In the genomic region with DNA sequence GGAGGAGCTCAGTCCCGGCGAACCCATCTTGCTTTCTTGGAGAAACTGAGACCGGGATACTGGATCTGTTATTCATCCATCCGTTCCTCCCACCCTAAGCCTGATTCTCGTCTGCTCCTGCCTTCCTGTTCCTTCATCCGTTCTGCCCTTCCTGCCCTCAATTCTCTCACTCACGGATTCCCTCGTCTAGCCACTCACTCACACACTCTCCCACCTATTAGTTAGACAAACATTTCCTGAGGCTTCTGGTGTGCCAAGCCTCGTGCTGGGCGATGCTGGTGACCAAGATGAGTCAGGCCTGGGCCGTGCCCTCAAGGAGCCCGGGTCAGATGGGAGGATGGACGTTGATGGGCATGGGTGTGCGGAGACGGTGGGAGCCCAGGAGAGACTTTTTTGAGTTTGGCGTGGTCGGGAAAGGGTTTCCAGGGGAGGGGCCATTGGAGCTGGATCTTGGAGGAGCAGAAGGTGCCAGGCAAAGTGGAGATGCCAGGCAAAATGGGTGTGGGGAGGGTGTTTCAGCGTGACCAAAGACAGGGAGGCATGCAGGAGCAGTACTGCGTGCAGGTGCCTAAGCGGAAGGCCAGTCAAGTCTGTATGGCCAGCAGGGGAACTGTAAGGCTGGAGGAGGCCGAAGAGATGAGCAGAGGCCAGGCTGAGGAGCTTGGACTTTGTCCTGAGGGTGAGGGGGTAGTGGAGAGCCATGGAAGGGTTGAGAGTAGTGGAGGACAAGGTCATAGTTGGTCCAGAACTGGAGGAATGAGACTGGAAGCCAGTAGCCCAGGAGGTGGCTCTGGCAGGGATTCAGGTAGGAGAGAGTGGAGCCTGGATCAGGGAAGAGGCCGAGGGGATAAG, we compare ENCODE assay signal across 8 cellular contexts. TPM values are rescaled to one million over a fixed set of nuclear protein-coding genes. Genes with fewer than 3 reads are reported as not detected.
DNase-seq lines count a peak whose midpoint lies in the region; ATAC-seq and TF ChIP-seq lines count a peak whose summit lies in the region.

No MANE protein-coding gene starts in this region.

- TF ChIP-seq CTCF in kidney epithelial cell (IDR thresholded peaks at IDR 0.05; ENCODE audit: insufficient read depth, low read length, poor library complexity, severe bottlenecking) (no peak), suprapubic skin (IDR thresholded peaks at IDR 0.05) (no peak)

- H3K27ac Mint-ChIP-seq in activated CD4-positive, alpha-beta T cell treated with anti-CD3 and anti-CD28 coated beads for 36 hours: peak overlapping the region; percentile 90
- H3K27ac Mint-ChIP-seq in activated naive CD8-positive, alpha-beta T cell: peak overlapping the region; percentile 89

- peak overlapping the region; percentile 88 for H3K4me3 Mint-ChIP-seq in activated CD4-positive, alpha-beta T cell treated with anti-CD3 and anti-CD28 coated beads for 36 hours
- H3K4me3 Mint-ChIP-seq in activated naive CD8-positive, alpha-beta T cell: peak overlapping the region; percentile 86

- H3K36me3 Mint-ChIP-seq in activated CD4-positive, alpha-beta T cell treated with anti-CD3 and anti-CD28 coated beads for 36 hours (ENCODE audit: low read depth): peaks cover 2% of the 10 kb centered on the region
- no peaks in the 10 kb centered on the region for H3K36me3 Mint-ChIP-seq in activated naive CD8-positive, alpha-beta T cell

- peaks cover 27% of the 10 kb centered on the region for H3K4me1 Mint-ChIP-seq in activated CD4-positive, alpha-beta T cell treated with anti-CD3 and anti-CD28 coated beads for 36 hours
- peaks cover 29% of the 10 kb centered on the region for H3K4me1 Mint-ChIP-seq in activated naive CD8-positive, alpha-beta T cell (ENCODE audit: low read depth)

- no peaks in the 10 kb centered on the region for H3K27me3 Mint-ChIP-seq in activated CD4-positive, alpha-beta T cell treated with anti-CD3 and anti-CD28 coated beads for 36 hours
- no peaks in the 10 kb centered on the region for H3K27me3 Mint-ChIP-seq in activated naive CD8-positive, alpha-beta T cell

- POLR2A ChIA-PET in activated CD4-positive, alpha-beta T cell treated with anti-CD3 and anti-CD28 coated beads for 36 hours (lab: Charles Lee): interaction anchor here (1.0 to 1.5 kb wide), 2 partner anchors 14 to 26 kb away, joined by 3 to 5 read pairs; no protein-coding TSS in a partner anchor

- CTCF ChIA-PET in activated CD4-positive, alpha-beta T cell treated with anti-CD3 and anti-CD28 coated beads for 36 hours (lab: Charles Lee): interaction anchor here (0.6 to 1.9 kb wide), 7 partner anchors 12 to 401 kb away, joined by 3 to 8 read pairs (median 3); no protein-coding TSS in a partner anchor

- H3K27me3 ChIP-seq in kidney epithelial cell (ENCODE audit: control insufficient read depth, insufficient read depth, low read length) (no peaks in the 10 kb centered on the region), suprapubic skin (no peaks in the 10 kb centered on the region)

- WGBS in suprapubic skin: 21% methylated on average over 22 of the region's 22 CpGs

- TF ChIP-seq EP300 in suprapubic skin (IDR thresholded peaks at IDR 0.05): no peak

- H3K4me3 ChIP-seq in kidney epithelial cell (ENCODE audit: low read depth, low read length) (peak overlapping the region; percentile 54), suprapubic skin (peak overlapping the region; percentile 47)

- H3K4me1 ChIP-seq in suprapubic skin: peaks cover 29% of the 10 kb centered on the region

- H3K36me3 ChIP-seq in kidney epithelial cell (ENCODE audit: control insufficient read depth, insufficient read depth, low read length) (no peaks in the 10 kb centered on the region), suprapubic skin (no peaks in the 10 kb centered on the region)

- no peaks in the 10 kb centered on the region for H3K9me3 Mint-ChIP-seq in activated CD4-positive, alpha-beta T cell treated with anti-CD3 and anti-CD28 coated beads for 36 hours (ENCODE audit: low read depth)
- H3K9me3 Mint-ChIP-seq in activated naive CD8-positive, alpha-beta T cell (ENCODE audit: low read depth): no peaks in the 10 kb centered on the region

- no peaks in the 10 kb centered on the region for H3K9me3 ChIP-seq in suprapubic skin

- intact Hi-C loops in activated CD4-positive, alpha-beta T cell treated with anti-CD3 and anti-CD28 coated beads for 36 hours (cut with DNase I, micrococcal nuclease): loop anchor here (1.0 to 5.0 kb wide), 8 partner anchors 10 to 322 kb away; a partner anchor contains a TSS

- DNase-seq in activated CD4-positive, alpha-beta T cell treated with anti-CD3 and anti-CD28 coated beads for 36 hours: peak; percentile 28
- DNase-seq in activated CD4-positive, alpha-beta T cell treated with anti-CD3 and anti-CD28 coated beads for 1 hour: no peak
- no peak for DNase-seq in kidney epithelial cell (ENCODE audit: low read depth)
- DNase-seq in suprapubic skin (ENCODE audit: low spot score in 2 of 2): no peak
- no peak for DNase-seq in NCI-H446 (lab: John Stamatoyannopoulos, UW)
- DNase-seq in stimulated activated CD4-positive, alpha-beta T cell treated with anti-CD3 and anti-CD28 coated beads, Interleukin-2, amount 100 ng/mL, for 24 hours: no peak

- H3K27ac ChIP-seq in suprapubic skin: peak overlapping the region; percentile 85

- ATAC-seq in activated CD4-positive, alpha-beta T cell treated with anti-CD3 and anti-CD28 coated beads for 36 hours: peak; percentile 3
- ATAC-seq in HG03378 (IDR thresholded peaks at IDR 0.05; ENCODE audit: unreplicated experiment): no peak

- TF ChIP-seq POLR2A in suprapubic skin (IDR thresholded peaks at IDR 0.05): no peak

RNA-seq across cellular contexts. Expression of a gene that starts 7.4 kb away (rescaled TPM):
- not detected for total RNA-seq in activated CD4-positive, alpha-beta T cell treated with anti-CD3 and anti-CD28 coated beads for 36 hours
- total RNA-seq in kidney epithelial cell (not detected in 2 replicates), suprapubic skin (100 to 1,000 TPM in 3 of 4 donors, 10 to 100 TPM in 1; 52.9 to 364 (median 353) TPM)

RNA-seq across cellular contexts. Expression of a gene that starts 29.6 kb away (rescaled TPM):
- 10 to 100 TPM; 27.8 to 32.8 TPM for total RNA-seq in activated CD4-positive, alpha-beta T cell treated with anti-CD3 and anti-CD28 coated beads for 36 hours
- total RNA-seq in kidney epithelial cell (3.7 and 7.5 TPM in 2 replicates), suprapubic skin (10 to 100 TPM; 33.9 to 82.6 (median 51.5) TPM)

RNA-seq across cellular contexts. Expression of a gene that starts 45.2 kb away (rescaled TPM):
- not detected for total RNA-seq in activated CD4-positive, alpha-beta T cell treated with anti-CD3 and anti-CD28 coated beads for 36 hours
- total RNA-seq in kidney epithelial cell: not detected in 2 replicates
- under 1 TPM in 1 of 4 donors, not detected in 3; 0.55 TPM for total RNA-seq in suprapubic skin

Comparison
In these comparisons a context has a peak if more than half of its experiments do, and no peak if none do; other contexts are left out.
1. RNA of a gene that starts 7.4 kb away (total RNA-seq): 52.9 to 364 TPM in suprapubic skin; not detected in activated CD4-positive, alpha-beta T cell treated with anti-CD3 and anti-CD28 coated beads for 36 hours and not detected in kidney epithelial cell; every median in the first group is over 10 times any median in the second.